ENCODE assay signal across 1 cellular context in the genomic region with DNA sequence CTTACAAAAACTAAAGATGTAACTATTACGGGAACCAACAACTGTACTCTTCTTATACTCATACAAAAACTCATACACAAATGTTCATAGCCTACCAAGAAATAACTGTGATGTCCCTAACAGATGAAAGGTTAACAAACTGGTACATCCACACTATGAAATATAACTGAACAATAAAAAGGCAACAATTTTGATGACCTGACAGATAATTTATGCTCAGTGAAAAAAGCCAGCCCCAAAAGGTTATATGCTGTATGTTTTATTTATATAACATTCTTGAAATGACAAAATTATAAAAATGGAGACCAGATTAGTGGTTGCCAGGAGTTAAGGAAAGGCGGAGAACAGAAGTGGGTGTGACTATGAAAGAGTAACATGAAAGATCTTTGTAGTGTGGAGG.
TF ChIP-seq lines count a peak whose summit lies in the region.

No MANE protein-coding gene starts in this region.

TF ChIP-seq in IMR-90, 13 proteins besides CTCF, POLR2A, EP300 and RAD21 (continued from another document):
- TF ChIP-seq BHLHE40 (IDR thresholded peaks at IDR 0.05; ENCODE audit: low read depth, low read length), result no peak
- no peak for TF ChIP-seq MAZ (IDR thresholded peaks at IDR 0.05; ENCODE audit: borderline replicate concordance, low read depth, low read length)
- TF ChIP-seq RCOR1 (IDR thresholded peaks at IDR 0.05; ENCODE audit: insufficient replicate concordance, low read length), result no peak
TF ChIP-seq in IMR-90: peak in this region for 1.
